ENCODE assay signal across 7 cellular contexts in the genomic region with DNA sequence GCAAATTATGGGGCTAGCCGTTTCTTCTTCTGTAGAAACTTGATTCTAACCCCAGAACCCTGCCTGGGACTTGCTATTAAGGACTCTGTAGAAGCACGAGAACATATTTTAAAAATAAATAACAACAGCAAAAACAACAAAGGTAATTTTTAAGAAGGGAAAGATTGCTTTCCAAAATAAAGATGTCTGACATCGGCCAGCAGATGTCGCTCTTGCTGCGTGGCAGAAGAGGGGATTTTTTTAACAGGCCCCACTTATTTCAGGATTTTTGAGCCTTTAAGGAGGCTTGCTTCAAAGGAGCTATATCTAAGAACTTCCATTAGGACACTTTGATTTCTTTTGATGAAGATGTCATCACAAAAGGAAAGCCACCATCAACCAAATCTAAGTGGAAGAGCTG.
A peak's percentile ranks its signal among the peaks of the same experiment; 100 is the strongest.
DNase-seq lines count a peak whose midpoint lies in the region; ATAC-seq, FAIRE-seq and TF ChIP-seq lines count a peak whose summit lies in the region.

No MANE protein-coding gene starts in this region.

- peak; percentile 19 for DNase-seq in NCI-H128 (lab: John Stamatoyannopoulos, UW; ENCODE audit: unreplicated experiment)
- peak; percentile 15 for DNase-seq in activated B cell treated with CpG ODN at 0.5 μM for 24 hours
- peak; percentile 32 for DNase-seq in lung (ENCODE audit: low spot score)
- DNase-seq in stimulated activated CD8-positive, alpha-beta memory T cell treated with anti-CD3 and anti-CD28 coated beads, Interleukin-7, amount 100 ng/mL, for 4 hours (ENCODE audit: low read depth in 2 of 2) = peak; percentile 6 to 15

- H3K4me3 ChIP-seq in lung = no peak overlapping the region

- no peak overlapping the region for H3K27ac ChIP-seq in lung (ENCODE audit: low read depth in 1 of 2, low read length in 1 of 2)

- CTCF ChIA-PET in activated B cell treated with CpG ODN at 0.5 μM for 24 hours (lab: Charles Lee) = interaction anchor here (1.0 to 4.1 kb wide), 7 partner anchors 139 to 560 kb away, joined by 3 to 72 read pairs (median 5); a partner anchor contains a TSS

- H3K4me3 Mint-ChIP-seq in activated B cell treated with CpG ODN at 0.5 μM for 24 hours = no peak overlapping the region

- no peaks in the 10 kb centered on the region for H3K36me3 Mint-ChIP-seq in activated B cell treated with CpG ODN at 0.5 μM for 24 hours (ENCODE audit: low read depth)

- no peaks in the 10 kb centered on the region for H3K9me3 ChIP-seq in lung (ENCODE audit: control insufficient read depth in 2 of 2, insufficient read depth in 1 of 2, low read length in 1 of 2)

- no peaks in the 10 kb centered on the region for H3K36me3 ChIP-seq in lung (ENCODE audit: control insufficient read depth in 2 of 2, insufficient read depth in 2 of 2, low read length in 2 of 2)

- POLR2A ChIA-PET in activated B cell treated with CpG ODN at 0.5 μM for 24 hours (lab: Charles Lee) = interaction anchor here (1.6 kb wide), 1 partner anchor 523 kb away, joined by 6 read pairs; a partner anchor contains a TSS

- no peak for ATAC-seq in activated B cell treated with CpG ODN at 0.5 μM for 24 hours (ENCODE audit: low read depth)
- ATAC-seq in lung (ENCODE audit: insufficient read depth, low FRiP score) = no peak
- no peak for ATAC-seq in GM19463 (IDR thresholded peaks at IDR 0.05; ENCODE audit: unreplicated experiment)

- no peaks in the 10 kb centered on the region for H3K4me1 Mint-ChIP-seq in activated B cell treated with CpG ODN at 0.5 μM for 24 hours

- H3K27ac Mint-ChIP-seq in activated B cell treated with CpG ODN at 0.5 μM for 24 hours = no peak overlapping the region

- no peaks in the 10 kb centered on the region for H3K27me3 Mint-ChIP-seq in activated B cell treated with CpG ODN at 0.5 μM for 24 hours

- intact Hi-C loops in activated B cell treated with CpG ODN at 0.5 μM for 24 hours (cut with micrococcal nuclease) = loop anchor here (1.0 to 5.0 kb wide), 7 partner anchors 140 to 1636 kb away; a partner anchor contains a TSS

- H3K4me1 ChIP-seq in lung (ENCODE audit: control insufficient read depth in 2 of 2, insufficient read depth in 2 of 2, low read length in 2 of 2) = no peaks in the 10 kb centered on the region

- TF ChIP-seq CTCF in GM12873 (IDR thresholded peaks at IDR 0.05; ENCODE audit: insufficient read depth, low read depth, low read length, missing control alignments) (peak; percentile 73), activated B cell treated with CpG ODN at 0.5 μM for 24 hours (IDR thresholded peaks at IDR 0.05) (no peak), lung (IDR thresholded peaks at IDR 0.05; ENCODE audit: control extremely low read depth, extremely low read depth) (peak; percentile 62)

- peak; percentile 96 for FAIRE-seq in colon (lab: Jason Lieb, UNC)

- no peaks in the 10 kb centered on the region for H3K27me3 ChIP-seq in lung (ENCODE audit: control insufficient read depth, insufficient read depth)

- H3K9me3 Mint-ChIP-seq in activated B cell treated with CpG ODN at 0.5 μM for 24 hours = no peaks in the 10 kb centered on the region

- WGBS in lung, 2 donors = 6 to 10% methylated on average over 5 of the region's 5 CpGs
